ENCODE assay signal across 8 cellular contexts in the genomic region with DNA sequence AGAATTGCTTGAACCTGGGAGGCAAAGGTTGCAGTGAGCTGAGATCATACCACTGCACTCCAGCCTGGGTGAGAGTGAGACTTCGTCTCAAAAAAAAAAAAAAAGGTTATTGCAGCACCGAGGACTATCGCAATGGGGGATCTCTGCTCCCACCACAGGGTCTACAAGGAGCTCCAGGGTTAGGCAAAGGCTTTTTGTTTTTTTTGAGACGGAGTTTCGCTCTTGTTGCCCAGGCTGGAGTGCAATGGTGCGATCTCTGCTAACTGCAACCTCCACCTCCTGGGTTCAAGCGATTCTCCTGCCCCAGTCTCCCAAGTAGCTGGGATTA. TPM values are rescaled to one million over a fixed set of nuclear protein-coding genes. Genes with fewer than 3 reads are reported as not detected.
DNase-seq lines count a peak whose midpoint lies in the region; ATAC-seq, FAIRE-seq and TF ChIP-seq lines count a peak whose summit lies in the region.
"Not testable (repeated sequence)": the region's sequence is repeated elsewhere in the genome, so short reads cannot be mapped to it uniquely, and the experiment has no call there.

No MANE protein-coding gene starts in this region.

- H3K9me3 Mint-ChIP-seq in GM23338; activated CD4-positive, alpha-beta memory T cell treated with anti-CD3 and anti-CD28 coated beads for 36 hours; activated T-helper 17 cell treated with anti-CD3 and anti-CD28 coated beads, Interleukin-2, amount 50 U/mL, for 72 hours; neural crest cell; stimulated activated naive CD8-positive, alpha-beta T cell treated with anti-CD3 and anti-CD28 coated beads, Interleukin-15, amount 100 ng/mL, for 72 hours: not testable (repeated sequence)

- H3K27me3 Mint-ChIP-seq in GM23338 (ENCODE audit: insufficient read depth, low read depth, poor library complexity) = peaks cover 32% of the 10 kb centered on the region
- H3K27me3 Mint-ChIP-seq in activated CD4-positive, alpha-beta memory T cell treated with anti-CD3 and anti-CD28 coated beads for 36 hours; activated T-helper 17 cell treated with anti-CD3 and anti-CD28 coated beads, Interleukin-2, amount 50 U/mL, for 72 hours; neural crest cell (ENCODE audit: low read depth); stimulated activated naive CD8-positive, alpha-beta T cell treated with anti-CD3 and anti-CD28 coated beads, Interleukin-15, amount 100 ng/mL, for 72 hours: not testable (repeated sequence)

- H3F3A ChIP-seq in GM23338 (replicated peaks; ENCODE audit: low read depth) = peaks cover 22% of the 10 kb centered on the region; the same call in 1 of the 2 replicates

- not testable (repeated sequence) for TF ChIP-seq CTCF in GM23338 (conservative IDR thresholded peaks at IDR 0.05; ENCODE audit: low read depth in 2 of 2); K562 (IDR thresholded peaks at IDR 0.05 in 2 of 3, conservative IDR thresholded peaks at IDR 0.05 in 1 of 3; ENCODE audit: insufficient read depth in 2 of 3, low read depth in 1 of 3, low read length in 3 of 3); neural crest cell (conservative IDR thresholded peaks at IDR 0.05)

- FAIRE-seq in K562 (lab: Jason Lieb, UNC) = not testable (repeated sequence)

- CTCF ChIA-PET in activated CD4-positive, alpha-beta memory T cell treated with anti-CD3 and anti-CD28 coated beads for 36 hours (lab: Charles Lee) = interaction anchor here (2.7 kb wide), 1 partner anchor 22 kb away, joined by 14 read pairs; no protein-coding TSS in a partner anchor
- CTCF ChIA-PET in K562 (lab: Yijun Ruan, JAX; ENCODE audit: low intra/inter-chr PET ratio) = not testable (repeated sequence)

- H4K20me1 ChIP-seq in BLaER1 (peaks cover 44% of the 10 kb centered on the region), K562 (replicated peaks; ENCODE audit: control insufficient read depth, insufficient read depth, low read length) (peaks cover 23% of the 10 kb centered on the region)
- not testable (repeated sequence) for H4K20me1 ChIP-seq in GM23338 (replicated peaks; ENCODE audit: insufficient read depth)

- H3K79me2 ChIP-seq in GM23338 (replicated peaks; ENCODE audit: insufficient read depth); K562 (ENCODE audit: control insufficient read depth, insufficient read depth, low read length): not testable (repeated sequence)

- not testable (repeated sequence) for TF ChIP-seq POLR2A in K562 (conservative IDR thresholded peaks at IDR 0.05)

- H3K4me2 ChIP-seq in BLaER1 = peak overlapping the region; percentile 97; the same call in 1 of the 2 replicates
- not testable (repeated sequence) for H3K4me2 ChIP-seq in GM23338; K562 (ENCODE audit: insufficient read depth, low read length)

- peaks cover 86% of the 10 kb centered on the region for H3K4me1 ChIP-seq in BLaER1
- H3K4me1 ChIP-seq in GM23338 (ENCODE audit: insufficient read depth) = peaks cover 54% of the 10 kb centered on the region
- peaks cover 0 to 43% of the 10 kb centered on the region in 2 experiments; a peak in 2 of 5 replicates for H3K4me1 ChIP-seq in K562 (replicated peaks in 1 of 2; ENCODE audit: control insufficient read depth in 2 of 2, insufficient read depth in 2 of 2, low read length in 2 of 2)

- not testable (repeated sequence) for ATAC-seq in GM23338; activated T-helper 17 cell treated with anti-CD3 and anti-CD28 coated beads, Interleukin-2, amount 50 U/mL, for 72 hours (replicated peaks); K562
- peak; percentile 5 for ATAC-seq in stimulated activated naive CD8-positive, alpha-beta T cell treated with anti-CD3 and anti-CD28 coated beads, Interleukin-15, amount 100 ng/mL, for 72 hours

- WGBS in K562 (ENCODE audit: insufficient coverage, low coverage, missing lambda C conversion rate) = 43% methylated on average over 6 of the region's 7 CpGs

- peaks cover 20% of the 10 kb centered on the region for H3K36me3 ChIP-seq in BLaER1
- not testable (repeated sequence) for H3K36me3 ChIP-seq in GM23338 (ENCODE audit: insufficient read depth)
- H3K36me3 ChIP-seq in K562 (ENCODE audit: control insufficient read depth, insufficient read depth, low read length) = peaks cover 29% of the 10 kb centered on the region; the same call in 2 of the 3 replicates

- H3K9ac ChIP-seq in BLaER1; K562 (ENCODE audit: insufficient read depth in 1 of 2, low read depth in 2 of 2, low read length in 2 of 2): not testable (repeated sequence)

- H2AFZ ChIP-seq in GM23338; K562 (ENCODE audit: low read depth, low read length): not testable (repeated sequence)

- H3K36me3 Mint-ChIP-seq in GM23338 (ENCODE audit: low read depth) = peaks cover 31% of the 10 kb centered on the region
- H3K36me3 Mint-ChIP-seq in activated CD4-positive, alpha-beta memory T cell treated with anti-CD3 and anti-CD28 coated beads for 36 hours = peaks cover 30% of the 10 kb centered on the region
- peaks cover 32% of the 10 kb centered on the region for H3K36me3 Mint-ChIP-seq in activated T-helper 17 cell treated with anti-CD3 and anti-CD28 coated beads, Interleukin-2, amount 50 U/mL, for 72 hours (ENCODE audit: low read depth)
- H3K36me3 Mint-ChIP-seq in neural crest cell (ENCODE audit: low read depth) = not testable (repeated sequence)

- TF ChIP-seq EP300 in K562 (IDR thresholded peaks at IDR 0.05; ENCODE audit: low read length) = not testable (repeated sequence)

- H3K27ac Mint-ChIP-seq in GM23338 (peak overlapping the region; percentile 89; the same call in 1 of the 2 replicates), neural crest cell (ENCODE audit: unreplicated experiment) (peak overlapping the region; percentile 12)
- not testable (repeated sequence) for H3K27ac Mint-ChIP-seq in activated CD4-positive, alpha-beta memory T cell treated with anti-CD3 and anti-CD28 coated beads for 36 hours
- peak overlapping the region; percentile 74 for H3K27ac Mint-ChIP-seq in activated T-helper 17 cell treated with anti-CD3 and anti-CD28 coated beads, Interleukin-2, amount 50 U/mL, for 72 hours
- peak overlapping the region; percentile 57 to 91 for H3K27ac Mint-ChIP-seq in stimulated activated naive CD8-positive, alpha-beta T cell treated with anti-CD3 and anti-CD28 coated beads, Interleukin-15, amount 100 ng/mL, for 72 hours

- DNase-seq in GM23338 (ENCODE audit: low spot score); K562 (ENCODE audit: extremely low read depth in 1 of 4, low spot score in 3 of 4); neural crest cell (ENCODE audit: low read depth, low spot score); stimulated activated naive CD8-positive, alpha-beta T cell treated with anti-CD3 and anti-CD28 coated beads, Interleukin-15, amount 100 ng/mL, for 72 hours: not testable (repeated sequence)
- peak; percentile 20 for DNase-seq in OCI-M1 (lab: John Stamatoyannopoulos, UW)
- peak; percentile 9 for DNase-seq in activated CD4-positive, alpha-beta memory T cell treated with anti-CD3 and anti-CD28 coated beads for 36 hours

- in situ Hi-C loops in K562 (cut with MboI) = not testable (repeated sequence)

- H3K4me1 Mint-ChIP-seq in GM23338 = peaks cover 66% of the 10 kb centered on the region
- not testable (repeated sequence) for H3K4me1 Mint-ChIP-seq in activated CD4-positive, alpha-beta memory T cell treated with anti-CD3 and anti-CD28 coated beads for 36 hours (ENCODE audit: low read depth); activated T-helper 17 cell treated with anti-CD3 and anti-CD28 coated beads, Interleukin-2, amount 50 U/mL, for 72 hours; neural crest cell
- H3K4me1 Mint-ChIP-seq in stimulated activated naive CD8-positive, alpha-beta T cell treated with anti-CD3 and anti-CD28 coated beads, Interleukin-15, amount 100 ng/mL, for 72 hours = peaks cover 45% of the 10 kb centered on the region

- not testable (repeated sequence) for TF ChIP-seq RAD21 in K562 (CRISPR knock-in tag; conservative IDR thresholded peaks at IDR 0.05 in 1 of 2, IDR thresholded peaks at IDR 0.05 in 1 of 2)

- not testable (repeated sequence) for H3K9me1 ChIP-seq in K562 (ENCODE audit: control insufficient read depth, insufficient read depth, low read length)

- not testable (repeated sequence) for H3K4me3 ChIP-seq in BLaER1, GM23338, K562

- H3K4me3 Mint-ChIP-seq in GM23338; activated CD4-positive, alpha-beta memory T cell treated with anti-CD3 and anti-CD28 coated beads for 36 hours; activated T-helper 17 cell treated with anti-CD3 and anti-CD28 coated beads, Interleukin-2, amount 50 U/mL, for 72 hours; neural crest cell; stimulated activated naive CD8-positive, alpha-beta T cell treated with anti-CD3 and anti-CD28 coated beads, Interleukin-15, amount 100 ng/mL, for 72 hours: not testable (repeated sequence)

- not testable (repeated sequence) for H3K9me3 ChIP-seq in BLaER1; K562 (replicated peaks; ENCODE audit: control insufficient read depth, insufficient read depth, low read depth, low read length)

- BruUV-seq in K562 (replicated peaks; lab: Mats Ljungman, UMichigan) = not testable (repeated sequence)

- not testable (repeated sequence) for H3K9me2 ChIP-seq in GM23338 (ENCODE audit: insufficient read depth)

- intact Hi-C loops in activated CD4-positive, alpha-beta memory T cell treated with anti-CD3 and anti-CD28 coated beads for 36 hours (cut with micrococcal nuclease); K562 (cut with micrococcal nuclease): not testable (repeated sequence)

- POLR2A ChIA-PET in activated CD4-positive, alpha-beta memory T cell treated with anti-CD3 and anti-CD28 coated beads for 36 hours (lab: Charles Lee) = interaction anchor here (1.2 kb wide), 1 partner anchor 9 kb away, joined by 3 read pairs; no protein-coding TSS in a partner anchor
- POLR2A ChIA-PET in K562 (lab: Yijun Ruan, JAX) = interaction anchor here (0.6 to 3.8 kb wide), 12 partner anchors 8 to 124 kb away, joined by 3 to 28 read pairs (median 4); a partner anchor contains a TSS

- not testable (repeated sequence) for H3K27me3 ChIP-seq in BLaER1; GM23338 (ENCODE audit: insufficient read depth)
- peaks cover 21 to 31% of the 10 kb centered on the region in 2 experiments; a peak in 4 of 5 replicates for H3K27me3 ChIP-seq in K562 (ENCODE audit: control insufficient read depth in 2 of 2, insufficient read depth in 2 of 2, low read length in 2 of 2)

- not testable (repeated sequence) for H3K27ac ChIP-seq in BLaER1; K562 (ENCODE audit: extremely low read depth, low read depth, low read length)
- H3K27ac ChIP-seq in GM23338 (ENCODE audit: low read depth) = peak overlapping the region; percentile 69; the same call in 1 of the 2 replicates

RNA-seq across cellular contexts. Expression of a gene that starts 41.8 kb away (rescaled TPM):
- 328 and 386 TPM in 2 replicates for total RNA-seq in GM23338 (2014; rRNA removed; shearing (Covaris generic))
- polyA plus RNA-seq in GM23338 (2016; fragmentation: Nextera tagmentation; extraction: Ambion mirVana) (107 and 109 TPM in 2 replicates), K562 (2011; rRNA removed) (14.2 and 19.4 TPM in 2 replicates), K562 (2014; fragmentation: Illumina TruSeq; extraction: Trizol) (97.4 and 161 TPM in 2 replicates), K562 (2014; fragmentation: Nextera tagmentation; extraction: Ambion mirVana) (1 to 10 TPM; 1.9 to 4.9 TPM), K562 (2014; rRNA removed) (78.0 and 83.8 TPM in 2 replicates)
- 100 to 1,000 TPM; 262 TPM for total RNA-seq in activated CD4-positive, alpha-beta memory T cell treated with anti-CD3 and anti-CD28 coated beads for 36 hours
- total RNA-seq in activated T-helper 17 cell treated with anti-CD3 and anti-CD28 coated beads, Interleukin-2, amount 50 U/mL, for 72 hours = 100 to 1,000 TPM; 130 to 233 TPM
- 56.8 and 152 TPM in 2 replicates for total RNA-seq in K562 (2011; cell fraction: chromatin; rRNA removed; ENCODE audit: low replicate concordance)
- 157 and 188 TPM in 2 replicates for total RNA-seq in K562 (2011; cell fraction: nucleolus; rRNA removed)
- total RNA-seq in K562 (2011; cell fraction: nucleoplasm; rRNA removed) = 147 and 156 TPM in 2 replicates
- total RNA-seq in K562 (2014; rRNA removed) (60.8 and 75.7 TPM in 2 replicates), K562 (2014; rRNA removed; fragmentation: Illumina TruSeq; extraction: Trizol) (16.9 and 18.6 TPM in 2 replicates), K562 (2015; rRNA removed; fragmentation: Illumina TruSeq; extraction: Trizol) (18.2 and 21.2 TPM in 2 replicates), K562 (2021) (187 and 220 TPM in 2 replicates), neural crest cell (40.5 and 41.6 TPM in 2 replicates)
- polyA plus RNA-seq in K562 (2011; cell fraction: cytosol; rRNA removed) = 25.5 and 34.2 TPM in 2 replicates
- 35.3 and 43.3 TPM in 2 replicates for polyA plus RNA-seq in K562 (2011; cell fraction: nucleus; rRNA removed)
- 65.7 and 239 TPM in 2 replicates for polyA plus RNA-seq in K562 (2012)
- 11.7 and 15.5 TPM in 2 replicates for polyA minus RNA-seq in K562 (2011; rRNA and poly(A)+ RNA removed)
- polyA minus RNA-seq in K562 (2011; cell fraction: cytosol; rRNA and poly(A)+ RNA removed) = 39.4 and 72.3 TPM in 2 replicates
- 18.2 and 21.2 TPM in 2 replicates for polyA minus RNA-seq in K562 (2011; cell fraction: nucleus; rRNA and poly(A)+ RNA removed)
